Comparison of ENCODE assay signal across 20 cellular contexts in the genomic region with DNA sequence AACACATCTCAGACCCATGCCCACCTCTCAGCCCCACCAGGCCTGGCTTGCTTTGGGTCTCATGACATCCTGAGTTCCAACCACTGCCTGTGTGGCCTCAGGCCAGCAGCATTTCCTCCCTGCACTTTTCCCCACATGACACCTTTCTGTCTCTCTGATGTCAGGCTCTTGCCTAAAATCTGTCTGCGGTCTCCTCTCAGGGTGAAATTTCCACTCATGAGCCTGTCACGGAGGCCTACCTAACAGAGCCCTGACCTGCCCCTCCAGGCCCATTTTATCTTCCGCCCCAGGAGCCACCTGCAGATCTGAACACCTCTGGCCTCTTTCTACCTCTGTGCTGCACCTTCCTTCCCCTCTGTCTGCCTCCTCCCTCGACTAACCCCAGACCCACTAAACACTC.
A peak's percentile ranks its signal among the peaks of the same experiment; 100 is the strongest.
DNase-seq lines count a peak whose midpoint lies in the region; ATAC-seq and TF ChIP-seq lines count a peak whose summit lies in the region.
"Had no signal": no experiment of that assay in that cellular context is flagged by ENCODE, and none has a peak within 500 bp of the region (broad histone marks: within the 10 kb centered on the region; RNA-seq: fewer than 3 reads in every experiment).

No MANE protein-coding gene starts in this region.

- H3K4me1 ChIP-seq in endodermal cell (ENCODE audit: control insufficient read depth, insufficient read depth, low read length) = peaks cover 7% of the 10 kb centered on the region
- H3K4me1 ChIP-seq: breast epithelium, Caco-2, esophagus squamous epithelium, heart right ventricle had no signal

- peaks cover 12% of the 10 kb centered on the region for H3K4me1 Mint-ChIP-seq in activated naive CD4-positive, alpha-beta T cell treated with anti-CD3 and anti-CD28 coated beads, Interleukin-2, amount 10 ng/mL, durations not matched to agents 7 days and 5 days
- peaks cover 17% of the 10 kb centered on the region for H3K4me1 Mint-ChIP-seq in activated CD8-positive, alpha-beta T cell treated with anti-CD3 and anti-CD28 coated beads for 36 hours (ENCODE audit: low read depth)
- peaks cover 12% of the 10 kb centered on the region for H3K4me1 Mint-ChIP-seq in endodermal cell
- H3K4me1 Mint-ChIP-seq: activated B cell treated with CpG ODN at 0.5 μM for 24 hours had no signal

- H3K27me3 ChIP-seq in endodermal cell (ENCODE audit: control insufficient read depth, insufficient read depth, low read length, poor library complexity, severe bottlenecking) = no peaks in the 10 kb centered on the region
- H3K27me3 ChIP-seq: breast epithelium, dorsolateral prefrontal cortex, esophagus squamous epithelium, heart right ventricle, neutrophil had no signal

- intact Hi-C loops in activated CD8-positive, alpha-beta T cell treated with anti-CD3 and anti-CD28 coated beads for 36 hours (cut with micrococcal nuclease) = no loop called here

- peaks cover 5% of the 10 kb centered on the region for H3K27me3 Mint-ChIP-seq in activated naive CD4-positive, alpha-beta T cell treated with anti-CD3 and anti-CD28 coated beads, Interleukin-2, amount 10 ng/mL, durations not matched to agents 7 days and 5 days
- no peaks in the 10 kb centered on the region for H3K27me3 Mint-ChIP-seq in activated CD8-positive, alpha-beta T cell treated with anti-CD3 and anti-CD28 coated beads for 36 hours
- H3K27me3 Mint-ChIP-seq in endodermal cell (ENCODE audit: insufficient read depth) = peaks cover 5% of the 10 kb centered on the region
- H3K27me3 Mint-ChIP-seq: activated B cell treated with CpG ODN at 0.5 μM for 24 hours had no signal

- H3K36me3 ChIP-seq in endodermal cell (ENCODE audit: control insufficient read depth, insufficient read depth, low read length) = no peaks in the 10 kb centered on the region
- H3K36me3 ChIP-seq: breast epithelium, esophagus squamous epithelium, heart right ventricle, neutrophil had no signal

- CTCF ChIA-PET in activated naive CD4-positive, alpha-beta T cell treated with anti-CD3 and anti-CD28 coated beads, Interleukin-2, amount 10 ng/mL, durations not matched to agents 7 days and 5 days (lab: Charles Lee) = interaction anchor here (0.5 kb wide), 1 partner anchor 10 kb away, joined by 3 read pairs; no protein-coding TSS in a partner anchor
- CTCF ChIA-PET in activated CD8-positive, alpha-beta T cell treated with anti-CD3 and anti-CD28 coated beads for 36 hours (lab: Charles Lee) = interaction anchor here (1.4 kb wide), 1 partner anchor 67 kb away, joined by 3 read pairs; no protein-coding TSS in a partner anchor

- peak overlapping the region; percentile 29 for H3K27ac Mint-ChIP-seq in activated naive CD4-positive, alpha-beta T cell treated with anti-CD3 and anti-CD28 coated beads, Interleukin-2, amount 10 ng/mL, durations not matched to agents 7 days and 5 days
- H3K27ac Mint-ChIP-seq in activated CD8-positive, alpha-beta T cell treated with anti-CD3 and anti-CD28 coated beads for 36 hours = peak overlapping the region; percentile 79
- H3K27ac Mint-ChIP-seq in endodermal cell = peak overlapping the region; percentile 18
- H3K27ac Mint-ChIP-seq: activated B cell treated with CpG ODN at 0.5 μM for 24 hours had no signal

- H3K36me3 Mint-ChIP-seq in activated naive CD4-positive, alpha-beta T cell treated with anti-CD3 and anti-CD28 coated beads, Interleukin-2, amount 10 ng/mL, durations not matched to agents 7 days and 5 days = no peaks in the 10 kb centered on the region
- H3K36me3 Mint-ChIP-seq in activated CD8-positive, alpha-beta T cell treated with anti-CD3 and anti-CD28 coated beads for 36 hours (ENCODE audit: low read depth) = no peaks in the 10 kb centered on the region
- no peaks in the 10 kb centered on the region for H3K36me3 Mint-ChIP-seq in endodermal cell (ENCODE audit: low read depth)

- peak; percentile 77 for ATAC-seq in activated CD8-positive, alpha-beta T cell treated with anti-CD3 and anti-CD28 coated beads for 36 hours
- peak; percentile 70 for ATAC-seq in stimulated activated naive CD8-positive, alpha-beta T cell treated with anti-CD3 and anti-CD28 coated beads, Interleukin-15, Interleukin-2, amounts not matched to agents 100 U/mL and 50 U/mL, for 24 hours
- no peak for ATAC-seq in GM18870 (IDR thresholded peaks at IDR 0.05; ENCODE audit: unreplicated experiment)
- ATAC-seq: heart right ventricle had no signal

- WGBS in endodermal cell (ENCODE audit: insufficient coverage in 1 of 2, insufficient read length in 1 of 2), 2 experiments = 89 to 92% methylated on average over 3 to 4 of the region's 4 CpGs

- TF ChIP-seq CTCF in activated CD8-positive, alpha-beta T cell treated with anti-CD3 and anti-CD28 coated beads for 36 hours (IDR thresholded peaks at IDR 0.05) = no peak
- no peak for TF ChIP-seq CTCF in endodermal cell (conservative IDR thresholded peaks at IDR 0.05)

- H3K4me3 Mint-ChIP-seq in activated naive CD4-positive, alpha-beta T cell treated with anti-CD3 and anti-CD28 coated beads, Interleukin-2, amount 10 ng/mL, durations not matched to agents 7 days and 5 days = no peak overlapping the region
- no peak overlapping the region for H3K4me3 Mint-ChIP-seq in activated CD8-positive, alpha-beta T cell treated with anti-CD3 and anti-CD28 coated beads for 36 hours
- no peak overlapping the region for H3K4me3 Mint-ChIP-seq in endodermal cell
- H3K4me3 Mint-ChIP-seq: activated B cell treated with CpG ODN at 0.5 μM for 24 hours had no signal

- no peak overlapping the region for H3K4me3 ChIP-seq in endodermal cell (ENCODE audit: low read length)
- H3K4me3 ChIP-seq: breast epithelium, dorsolateral prefrontal cortex, esophagus squamous epithelium, heart right ventricle had no signal

- peaks cover 11% of the 10 kb centered on the region for H3K9me3 ChIP-seq in endodermal cell (ENCODE audit: control insufficient read depth, low read length)
- H3K9me3 ChIP-seq: neutrophil had no signal

- H3K27ac ChIP-seq in endodermal cell (ENCODE audit: low read depth, low read length) = no peak overlapping the region
- H3K27ac ChIP-seq: breast epithelium, esophagus squamous epithelium, heart right ventricle, neutrophil had no signal

- no peaks in the 10 kb centered on the region for H3K9me3 Mint-ChIP-seq in activated naive CD4-positive, alpha-beta T cell treated with anti-CD3 and anti-CD28 coated beads, Interleukin-2, amount 10 ng/mL, durations not matched to agents 7 days and 5 days
- H3K9me3 Mint-ChIP-seq in activated CD8-positive, alpha-beta T cell treated with anti-CD3 and anti-CD28 coated beads for 36 hours = peaks cover 2% of the 10 kb centered on the region
- peaks cover 10% of the 10 kb centered on the region for H3K9me3 Mint-ChIP-seq in endodermal cell
- H3K9me3 Mint-ChIP-seq: activated B cell treated with CpG ODN at 0.5 μM for 24 hours had no signal

- POLR2A ChIA-PET in activated CD8-positive, alpha-beta T cell treated with anti-CD3 and anti-CD28 coated beads for 36 hours (lab: Charles Lee) = interaction anchor here (0.8 kb wide), 1 partner anchor 15 kb away, joined by 3 read pairs; no protein-coding TSS in a partner anchor

- no peak overlapping the region for H3K9ac ChIP-seq in endodermal cell (ENCODE audit: extremely low read depth, low read length, poor library complexity, severe bottlenecking)

- DNase-seq in activated naive CD4-positive, alpha-beta T cell treated with anti-CD3 and anti-CD28 coated beads, Interleukin-2, amount 10 ng/mL, durations not matched to agents 7 days and 5 days = peak; percentile 24
- DNase-seq in activated naive CD4-positive, alpha-beta T cell treated with Interleukin-2 at 50 U/mL for 16 hours = no peak
- DNase-seq in activated CD8-positive, alpha-beta T cell treated with anti-CD3 and anti-CD28 coated beads for 36 hours = peak; percentile 55
- DNase-seq in endodermal cell (peak; percentile 42), NCI-H2196 treated with DMSO at 0.1 percent for 48 hours (lab: John Stamatoyannopoulos, UW; ENCODE audit: unreplicated experiment) (no peak), iPS-NIHi11 (ENCODE audit: low spot score) (no peak)
- DNase-seq in stimulated activated naive CD8-positive, alpha-beta T cell treated with anti-CD3 and anti-CD28 coated beads, Interleukin-15, Interleukin-2, amounts not matched to agents 100 U/mL and 50 U/mL, for 24 hours = peak; percentile 15
- DNase-seq: activated B cell treated with CpG ODN at 0.5 μM for 24 hours, Caco-2, dorsolateral prefrontal cortex, esophagus squamous epithelium, heart right ventricle, mesenchymal stem cell, NCI-H1436 treated with DMSO at 0.1 percent for 48 hours, NCI-H446 treated with DMSO at 0.1 percent for 48 hours, retina, SW 1271 had no signal

Comparison
In these comparisons a context has a peak if more than half of its experiments do, and no peak if none do; other contexts are left out.
1. DNase-seq: peak in activated naive CD4-positive, alpha-beta T cell treated with anti-CD3 and anti-CD28 coated beads, Interleukin-2, amount 10 ng/mL, durations not matched to agents 7 days and 5 days (single experiment), activated CD8-positive, alpha-beta T cell treated with anti-CD3 and anti-CD28 coated beads for 36 hours (single experiment), endodermal cell (single experiment) and stimulated activated naive CD8-positive, alpha-beta T cell treated with anti-CD3 and anti-CD28 coated beads, Interleukin-15, Interleukin-2, amounts not matched to agents 100 U/mL and 50 U/mL, for 24 hours (single experiment); none in activated naive CD4-positive, alpha-beta T cell treated with Interleukin-2 at 50 U/mL for 16 hours (single experiment), NCI-H2196 treated with DMSO at 0.1 percent for 48 hours (single experiment) and iPS-NIHi11 (single experiment).
2. H3K27ac Mint-ChIP-seq: peak in every context shown above with its lines; median percentile 79 in activated CD8-positive, alpha-beta T cell treated with anti-CD3 and anti-CD28 coated beads for 36 hours; 29 in activated naive CD4-positive, alpha-beta T cell treated with anti-CD3 and anti-CD28 coated beads, Interleukin-2, amount 10 ng/mL, durations not matched to agents 7 days and 5 days; 18 in endodermal cell.